In genomic region chr11:92909214-92909613, GRCh38 we compare ENCODE assay signal across 40 cellular contexts.
"Had no signal": no experiment of that assay in that cellular context is flagged by ENCODE, and none has a peak within 500 bp of the region (broad histone marks: within the 10 kb centered on the region; RNA-seq: fewer than 3 reads in every experiment).

No MANE protein-coding gene starts in this region.

- H3K27me3 Mint-ChIP-seq: activated CD4-positive, alpha-beta memory T cell treated with anti-CD3 and anti-CD28 coated beads, Interleukin-2, amount 10 ng/mL, durations not matched to agents 7 days and 5 days; activated CD4-positive, alpha-beta T cell treated with anti-CD3 and anti-CD28 coated beads for 36 hours; activated CD4-positive, alpha-beta T cell treated with anti-CD3 and anti-CD28 coated beads, Interleukin-2, amount 10 ng/mL, durations not matched to agents 7 days and 5 days; activated CD8-positive, alpha-beta memory T cell treated with anti-CD3 and anti-CD28 coated beads, Interleukin-2, amount 10 ng/mL, durations not matched to agents 7 days and 5 days; activated naive CD4-positive, alpha-beta T cell treated with anti-CD3 and anti-CD28 coated beads, Interleukin-2, amount 10 ng/mL, durations not matched to agents 7 days and 5 days; activated naive CD8-positive, alpha-beta T cell; activated naive CD8-positive, alpha-beta T cell treated with anti-CD3 and anti-CD28 coated beads, Interleukin-2, amount 10 ng/mL, durations not matched to agents 7 days and 5 days; activated naive CD8-positive, alpha-beta T cell treated with anti-CD3 and anti-CD28 coated beads, Interleukin-2, amount 50 U/mL, for 24 hours; activated T-cell treated with anti-CD3 and anti-CD28 coated beads, Interleukin-2, amount 50 U/mL, for 24 hours; central memory CD8-positive, alpha-beta T cell had no signal

- H3K4me3 Mint-ChIP-seq: activated CD4-positive, alpha-beta memory T cell treated with anti-CD3 and anti-CD28 coated beads, Interleukin-2, amount 10 ng/mL, durations not matched to agents 7 days and 5 days; activated CD4-positive, alpha-beta T cell treated with anti-CD3 and anti-CD28 coated beads for 36 hours; activated CD4-positive, alpha-beta T cell treated with anti-CD3 and anti-CD28 coated beads, Interleukin-2, amount 10 ng/mL, durations not matched to agents 7 days and 5 days; activated CD8-positive, alpha-beta memory T cell treated with anti-CD3 and anti-CD28 coated beads, Interleukin-2, amount 10 ng/mL, durations not matched to agents 7 days and 5 days; activated CD8-positive, alpha-beta T cell treated with anti-CD3 and anti-CD28 coated beads, Interleukin-2, amount 10 ng/mL, durations not matched to agents 7 days and 5 days; activated naive CD4-positive, alpha-beta T cell treated with anti-CD3 and anti-CD28 coated beads, Interleukin-2, amount 10 ng/mL, durations not matched to agents 7 days and 5 days; activated naive CD4-positive, alpha-beta T cell treated with anti-CD3 and anti-CD28 coated beads, Interleukin-2, amount 50 U/mL, for 24 hours; activated naive CD8-positive, alpha-beta T cell; activated naive CD8-positive, alpha-beta T cell treated with anti-CD3 and anti-CD28 coated beads, Interleukin-2, amount 10 ng/mL, durations not matched to agents 7 days and 5 days; activated naive CD8-positive, alpha-beta T cell treated with anti-CD3 and anti-CD28 coated beads, Interleukin-2, amount 50 U/mL, for 24 hours; activated T-cell treated with anti-CD3 and anti-CD28 coated beads, Interleukin-2, amount 50 U/mL, for 24 hours; brain; central memory CD8-positive, alpha-beta T cell; T-helper 1 cell treated with Interleukin-12 subunit alpha and Interleukin-12 subunit beta and Interleukin-4 antibody, amounts not matched to agents 30 μg/mL and 1 μg/mL, for 36 hours; T-helper 2 cell treated with Interferon-gamma antibody and Interleukin-4, amounts not matched to agents 5 μg/mL and 100 μg/mL, for 36 hours; WTC11 had no signal

- H3K4me1 Mint-ChIP-seq: activated CD4-positive, alpha-beta memory T cell treated with anti-CD3 and anti-CD28 coated beads, Interleukin-2, amount 10 ng/mL, durations not matched to agents 7 days and 5 days; activated CD4-positive, alpha-beta T cell treated with anti-CD3 and anti-CD28 coated beads for 36 hours; activated CD4-positive, alpha-beta T cell treated with anti-CD3 and anti-CD28 coated beads, Interleukin-2, amount 10 ng/mL, durations not matched to agents 7 days and 5 days; activated CD8-positive, alpha-beta memory T cell treated with anti-CD3 and anti-CD28 coated beads, Interleukin-2, amount 10 ng/mL, durations not matched to agents 7 days and 5 days; activated naive CD4-positive, alpha-beta T cell treated with anti-CD3 and anti-CD28 coated beads, Interleukin-2, amount 10 ng/mL, durations not matched to agents 7 days and 5 days; activated naive CD4-positive, alpha-beta T cell treated with anti-CD3 and anti-CD28 coated beads, Interleukin-2, amount 50 U/mL, for 24 hours; activated naive CD8-positive, alpha-beta T cell treated with anti-CD3 and anti-CD28 coated beads, Interleukin-2, amount 10 ng/mL, durations not matched to agents 7 days and 5 days; activated naive CD8-positive, alpha-beta T cell treated with anti-CD3 and anti-CD28 coated beads, Interleukin-2, amount 50 U/mL, for 24 hours; central memory CD8-positive, alpha-beta T cell had no signal

- H3K4me1 ChIP-seq: ascending aorta had no signal

- H3K36me3 ChIP-seq: ascending aorta, cardiac muscle cell, WERI-Rb-1 had no signal

- DNase-seq: activated CD4-positive, alpha-beta memory T cell treated with anti-CD3 and anti-CD28 coated beads, Interleukin-2, amount 10 ng/mL, durations not matched to agents 7 days and 5 days; activated CD4-positive, alpha-beta T cell treated with anti-CD3 and anti-CD28 coated beads for 1 hour; activated CD4-positive, alpha-beta T cell treated with anti-CD3 and anti-CD28 coated beads for 36 hours; activated CD4-positive, alpha-beta T cell treated with anti-CD3 and anti-CD28 coated beads for 48 hours; activated CD4-positive, alpha-beta T cell treated with anti-CD3 and anti-CD28 coated beads, Interleukin-2, amount 10 ng/mL, durations not matched to agents 7 days and 5 days; activated CD4-positive, alpha-beta T cell treated with anti-CD3 and anti-CD28 coated beads, Interleukin-2, amount 50 U/mL, for 48 hours; activated CD4-positive, CD25-positive, alpha-beta regulatory T cell; activated CD8-positive, alpha-beta memory T cell treated with anti-CD3 and anti-CD28 coated beads for 24 hours; activated CD8-positive, alpha-beta memory T cell treated with anti-CD3 and anti-CD28 coated beads, Interleukin-2, amount 10 ng/mL, durations not matched to agents 7 days and 5 days; activated CD8-positive, alpha-beta memory T cell treated with anti-CD3 and anti-CD28 coated beads, Interleukin-2, amount 50 U/mL, for 48 hours; activated CD8-positive, alpha-beta T cell treated with anti-CD3 and anti-CD28 coated beads, Interleukin-2, amount 10 ng/mL, durations not matched to agents 7 days and 5 days; activated effector memory CD4-positive, alpha-beta T cell treated with Interleukin-2 at 50 U/mL for 16 hours; activated gamma-delta T cell; activated naive CD4-positive, alpha-beta T cell treated with anti-CD3 and anti-CD28 coated beads, Interleukin-2, amount 10 ng/mL, durations not matched to agents 7 days and 5 days; activated naive CD4-positive, alpha-beta T cell treated with Interleukin-2 at 50 U/mL for 16 hours; activated naive CD8-positive, alpha-beta T cell treated with anti-CD3 and anti-CD28 coated beads, Interleukin-2, amount 10 ng/mL, durations not matched to agents 7 days and 5 days; activated naive CD8-positive, alpha-beta T cell treated with anti-CD3 and anti-CD28 coated beads, Interleukin-2, amount 50 U/mL, for 24 hours; activated T-cell treated with anti-CD3 and anti-CD28 coated beads, Interleukin-2, amount 50 U/mL, for 24 hours; activated T-cell treated with anti-CD3 and anti-CD28 coated beads, Interleukin-2, amount 50 U/mL, for 48 hours; amygdala; anterior cingulate cortex; caudate nucleus; cerebellar nuclear complex; T-helper 1 cell; T-helper 2 cell; T-helper 9 cell; WERI-Rb-1 had no signal

- H3K27ac Mint-ChIP-seq: activated CD4-positive, alpha-beta memory T cell treated with anti-CD3 and anti-CD28 coated beads, Interleukin-2, amount 10 ng/mL, durations not matched to agents 7 days and 5 days; activated CD4-positive, alpha-beta T cell treated with anti-CD3 and anti-CD28 coated beads for 36 hours; activated CD4-positive, alpha-beta T cell treated with anti-CD3 and anti-CD28 coated beads, Interleukin-2, amount 10 ng/mL, durations not matched to agents 7 days and 5 days; activated CD8-positive, alpha-beta memory T cell treated with anti-CD3 and anti-CD28 coated beads, Interleukin-2, amount 10 ng/mL, durations not matched to agents 7 days and 5 days; activated CD8-positive, alpha-beta T cell treated with anti-CD3 and anti-CD28 coated beads, Interleukin-2, amount 10 ng/mL, durations not matched to agents 7 days and 5 days; activated naive CD4-positive, alpha-beta T cell treated with anti-CD3 and anti-CD28 coated beads, Interleukin-2, amount 10 ng/mL, durations not matched to agents 7 days and 5 days; activated naive CD4-positive, alpha-beta T cell treated with anti-CD3 and anti-CD28 coated beads, Interleukin-2, amount 50 U/mL, for 24 hours; activated naive CD8-positive, alpha-beta T cell; activated naive CD8-positive, alpha-beta T cell treated with anti-CD3 and anti-CD28 coated beads, Interleukin-2, amount 10 ng/mL, durations not matched to agents 7 days and 5 days; activated naive CD8-positive, alpha-beta T cell treated with anti-CD3 and anti-CD28 coated beads, Interleukin-2, amount 50 U/mL, for 24 hours; activated T-cell treated with anti-CD3 and anti-CD28 coated beads, Interleukin-2, amount 50 U/mL, for 24 hours; activated T-helper 2 cell treated with anti-CD3 and anti-CD28 coated beads, Interferon-gamma antibody, Interleukin-2, Interleukin-4, amounts not matched to agents 10 μg/mL and 5 μg/mL and 100 μg/mL, durations not matched to agents 14 hours and 24 hours and 36 hours; brain; T-helper 1 cell treated with Interleukin-12 subunit alpha and Interleukin-12 subunit beta and Interleukin-4 antibody, amounts not matched to agents 30 μg/mL and 1 μg/mL, for 36 hours; T-helper 2 cell treated with Interferon-gamma antibody and Interleukin-4, amounts not matched to agents 5 μg/mL and 100 μg/mL, for 36 hours; WTC11 had no signal

- ATAC-seq: activated CD4-positive, alpha-beta T cell treated with anti-CD3 and anti-CD28 coated beads for 36 hours; activated CD4-positive, CD25-positive, alpha-beta regulatory T cell treated with anti-CD3 and anti-CD28 coated beads, Interleukin-2, amount 50 U/mL, for 24 hours; activated CD8-positive, alpha-beta memory T cell treated with anti-CD3 and anti-CD28 coated beads, Interleukin-2, amount 10 ng/mL, durations not matched to agents 7 days and 5 days; activated CD8-positive, alpha-beta T cell treated with anti-CD3 and anti-CD28 coated beads, Interleukin-2, amount 10 ng/mL, durations not matched to agents 7 days and 5 days; activated naive CD8-positive, alpha-beta T cell treated with anti-CD3 and anti-CD28 coated beads, Interleukin-2, amount 50 U/mL, for 24 hours; WTC11 had no signal

- FAIRE-seq: bronchial epithelial cell, TTC549 had no signal

- H3K27me3 ChIP-seq: ascending aorta, cardiac muscle cell had no signal

- H3K27ac ChIP-seq: ascending aorta, cardiac muscle cell, WERI-Rb-1 had no signal

- H3K9me3 Mint-ChIP-seq: activated CD4-positive, alpha-beta memory T cell treated with anti-CD3 and anti-CD28 coated beads, Interleukin-2, amount 10 ng/mL, durations not matched to agents 7 days and 5 days; activated CD4-positive, alpha-beta T cell treated with anti-CD3 and anti-CD28 coated beads, Interleukin-2, amount 10 ng/mL, durations not matched to agents 7 days and 5 days; activated naive CD4-positive, alpha-beta T cell treated with anti-CD3 and anti-CD28 coated beads, Interleukin-2, amount 10 ng/mL, durations not matched to agents 7 days and 5 days; activated naive CD4-positive, alpha-beta T cell treated with anti-CD3 and anti-CD28 coated beads, Interleukin-2, amount 50 U/mL, for 24 hours; activated naive CD8-positive, alpha-beta T cell treated with anti-CD3 and anti-CD28 coated beads, Interleukin-2, amount 10 ng/mL, durations not matched to agents 7 days and 5 days; activated naive CD8-positive, alpha-beta T cell treated with anti-CD3 and anti-CD28 coated beads, Interleukin-2, amount 50 U/mL, for 24 hours; activated T-cell treated with anti-CD3 and anti-CD28 coated beads, Interleukin-2, amount 50 U/mL, for 24 hours; activated T-helper 2 cell treated with anti-CD3 and anti-CD28 coated beads, Interferon-gamma antibody, Interleukin-2, Interleukin-4, amounts not matched to agents 10 μg/mL and 5 μg/mL and 100 μg/mL, durations not matched to agents 14 hours and 24 hours and 36 hours; brain; T-helper 1 cell treated with Interleukin-12 subunit alpha and Interleukin-12 subunit beta and Interleukin-4 antibody, amounts not matched to agents 30 μg/mL and 1 μg/mL, for 36 hours; T-helper 2 cell treated with Interferon-gamma antibody and Interleukin-4, amounts not matched to agents 5 μg/mL and 100 μg/mL, for 36 hours had no signal

- H3K4me3 ChIP-seq: ascending aorta, cardiac muscle cell had no signal

- H3K9me3 ChIP-seq: ascending aorta had no signal
